Comparison of ENCODE assay signal across 17 cellular contexts in genomic region chr1:216617081-216617480, GRCh38.
DNase-seq lines count a peak whose midpoint lies in the region; ATAC-seq, FAIRE-seq and TF ChIP-seq lines count a peak whose summit lies in the region.
"Had no signal": no experiment of that assay in that cellular context is flagged by ENCODE, and none has a peak within 500 bp of the region (broad histone marks: within the 10 kb centered on the region; RNA-seq: fewer than 3 reads in every experiment).

No MANE protein-coding gene starts in this region.

- no peak overlapping the region for H3K14ac ChIP-seq in mesenchymal stem cell (ENCODE audit: low read length in 2 of 2)

- CTCF ChIA-PET in RWPE1 (lab: Yijun Ruan, JAX), result no interaction called here

- ATAC-seq in Right ventricle myocardium superior (ENCODE audit: poor library complexity) (peak; percentile 81), right cardiac atrium (no peak)
- ATAC-seq: Panc1 had no signal

- POLR2A ChIA-PET in RWPE1 (lab: Yijun Ruan, JAX; ENCODE audit: low non-redundant PET), result no interaction called here

- no peak overlapping the region for H4K91ac ChIP-seq in mesenchymal stem cell (ENCODE audit: low read length)

- H2BK5ac ChIP-seq in mesenchymal stem cell (ENCODE audit: low read depth, low read length, poor library complexity, severe bottlenecking), result no peak overlapping the region

- no peak overlapping the region for H3K18ac ChIP-seq in mesenchymal stem cell (ENCODE audit: low read depth in 1 of 2, low read length in 2 of 2)

- H3K4me1 ChIP-seq in right cardiac atrium (ENCODE audit: control insufficient read depth, insufficient read depth, low read length) (no peaks in the 10 kb centered on the region), mesenchymal stem cell (ENCODE audit: control insufficient read depth, insufficient read depth, low read depth, low read length) (no peaks in the 10 kb centered on the region)
- H3K4me1 ChIP-seq: Caco-2 had no signal

- intact Hi-C loops in Right ventricle myocardium superior (cut with DNase I) (no loop called here), cardiac septum (cut with DNase I) (no loop called here), right cardiac atrium (cut with DNase I) (no loop called here)

- peak; percentile 19 for DNase-seq in NCI-H1092 treated with DMSO at 0.1 percent for 48 hours (lab: John Stamatoyannopoulos, UW)
- DNase-seq in NCI-H1092 (lab: John Stamatoyannopoulos, UW), result no peak
- no peak for DNase-seq in Right ventricle myocardium superior
- DNase-seq in cardiac septum (ENCODE audit: low spot score), result no peak
- DNase-seq in right cardiac atrium, result no peak
- no peak for DNase-seq in mesenchymal stem cell
- no peak for DNase-seq in RCC 7860 (ENCODE audit: low spot score)
- DNase-seq in RWPE1 (ENCODE audit: low spot score), result no peak
- DNase-seq: Caco-2; CD4-positive, CD25-positive, alpha-beta regulatory T cell; DMS53; H9; NCI-H1048; NCI-H2081 treated with DMSO at 0.1 percent for 48 hours; SIG-M5 had no signal

- FAIRE-seq in RCC 7860 (lab: Jason Lieb, UNC), result no peak

- peak overlapping the region; percentile 21 for H3K27ac ChIP-seq in right cardiac atrium (ENCODE audit: low read length)
- no peak overlapping the region for H3K27ac ChIP-seq in mesenchymal stem cell (ENCODE audit: low read length, poor library complexity, severe bottlenecking)
- H3K27ac ChIP-seq in RWPE1, result no peak overlapping the region
- H3K27ac ChIP-seq: 22Rv1 had no signal

- no peaks in the 10 kb centered on the region for H3K36me3 ChIP-seq in mesenchymal stem cell (ENCODE audit: control insufficient read depth in 1 of 2, insufficient read depth in 2 of 2, low read depth in 1 of 2, low read length in 2 of 2)

- H3K79me1 ChIP-seq in mesenchymal stem cell (replicated peaks; ENCODE audit: low read length, poor library complexity, severe bottlenecking), result no peaks in the 10 kb centered on the region

- H3K4me3 ChIP-seq in right cardiac atrium (ENCODE audit: low read length) (no peak overlapping the region), mesenchymal stem cell (ENCODE audit: insufficient read depth in 1 of 2, low read depth in 1 of 2, low read length in 2 of 2) (no peak overlapping the region)

- no peak overlapping the region for H2AFZ ChIP-seq in mesenchymal stem cell (ENCODE audit: low read depth, low read length)

- 44% methylated on average over 4 of the region's 4 CpGs for WGBS in right cardiac atrium
- WGBS in mesenchymal stem cell, result 50% methylated on average over 1 of the region's 4 CpGs

- no peak overlapping the region for H2BK120ac ChIP-seq in mesenchymal stem cell (ENCODE audit: low read depth, low read length)

- H3K4ac ChIP-seq in mesenchymal stem cell (ENCODE audit: low read depth in 1 of 2, low read length in 2 of 2), result no peak overlapping the region

- no peak for TF ChIP-seq CTCF in RWPE1 (conservative IDR thresholded peaks at IDR 0.05; ENCODE audit: low read depth)

- H3K23ac ChIP-seq in mesenchymal stem cell (ENCODE audit: low read length in 2 of 2), result no peak overlapping the region

- H3K9ac ChIP-seq in mesenchymal stem cell (ENCODE audit: low read length), result no peak overlapping the region

- H4K8ac ChIP-seq in mesenchymal stem cell (ENCODE audit: low read length), result no peak overlapping the region

- H2BK15ac ChIP-seq in mesenchymal stem cell (ENCODE audit: low read depth, poor library complexity, severe bottlenecking), result no peak overlapping the region

- H3K9me3 ChIP-seq in right cardiac atrium (ENCODE audit: control insufficient read depth, low read length) (no peaks in the 10 kb centered on the region), mesenchymal stem cell (ENCODE audit: control insufficient read depth, low read length) (no peaks in the 10 kb centered on the region)
- H3K9me3 ChIP-seq: Caco-2 had no signal

- no peak overlapping the region for H3K4me2 ChIP-seq in mesenchymal stem cell (ENCODE audit: low read length, poor library complexity, severe bottlenecking)

- no peaks in the 10 kb centered on the region for H3K27me3 ChIP-seq in right cardiac atrium (ENCODE audit: control insufficient read depth, insufficient read depth)
- no peaks in the 10 kb centered on the region for H3K27me3 ChIP-seq in mesenchymal stem cell (ENCODE audit: control insufficient read depth in 1 of 2, insufficient read depth in 1 of 2, low read length in 2 of 2)

- H2AK5ac ChIP-seq in mesenchymal stem cell (ENCODE audit: low read length, severe bottlenecking), result no peak overlapping the region

- H2BK12ac ChIP-seq in mesenchymal stem cell (ENCODE audit: low read length in 2 of 2), result no peak overlapping the region
